In genomic region chr21:32727728-32728454, GRCh38 we compare ENCODE assay signal across 8 cellular contexts. TPM values are rescaled to one million over a fixed set of nuclear protein-coding genes. Genes with fewer than 3 reads are reported as not detected.
DNase-seq lines count a peak whose midpoint lies in the region; ATAC-seq and TF ChIP-seq lines count a peak whose summit lies in the region.

TSS of gene SYNJ1 (minus strand) at chr21:32728013. CDS start at chr21:32726895, 1,118 bp downstream.

- H3K27me3 ChIP-seq in adipocyte (replicated peaks; ENCODE audit: control insufficient read depth, insufficient read depth, low read length) (no peaks in the 10 kb centered on the region), cardiac muscle cell (no peaks in the 10 kb centered on the region), transverse colon (no peaks in the 10 kb centered on the region)

- H3K9ac ChIP-seq in adipocyte (ENCODE audit: low read length), result peak within 1 kb of the TSS; percentile 90

- H3K4me1 ChIP-seq in adipocyte (ENCODE audit: control insufficient read depth, insufficient read depth, low read length) (peaks cover 7% of the 10 kb centered on the region), cardiac muscle cell (ENCODE audit: low read depth) (peaks cover 4% of the 10 kb centered on the region), transverse colon (peaks cover 5 to 24% (median 11%) of the 10 kb centered on the region in 4 donors)

- peaks cover 5% of the 10 kb centered on the region for H3K36me3 ChIP-seq in adipocyte (ENCODE audit: control insufficient read depth, insufficient read depth, low read length, severe bottlenecking)
- peaks cover under 1% of the 10 kb centered on the region for H3K36me3 ChIP-seq in cardiac muscle cell
- peaks cover 0 to 2% (median 0%) of the 10 kb centered on the region in 4 donors for H3K36me3 ChIP-seq in transverse colon

- WGBS in transverse colon (ENCODE audit: low coverage in 1 of 2), 2 donors, result 0% methylated on average over 42 of the region's 72 CpGs; no CpG with 5 or more reads in 1 of the 2 donors

- H3K9me3 ChIP-seq in adipocyte (ENCODE audit: control insufficient read depth, low read length) (no peaks in the 10 kb centered on the region), cardiac muscle cell (ENCODE audit: low read depth) (no peaks in the 10 kb centered on the region), transverse colon (no peaks in the 10 kb centered on the region)

- TF ChIP-seq EP300 in transverse colon (IDR thresholded peaks at IDR 0.05; ENCODE audit: low read depth), result no peak

- in situ Hi-C loops in GM13976 (cut with MboI; ENCODE audit: low sequenced_read_pairs, unreplicated experiment), result no loop called here
- in situ Hi-C loops in transverse colon (cut with MboI; ENCODE audit: low pct_ligation_motif_present in 1 of 4, low pct_unique_long_range_greater_than_20kb in 1 of 4, low sequenced_read_pairs in 3 of 4), result no loop called here

- peak within 1 kb of the TSS; percentile 93 for H3K4me3 ChIP-seq in adipocyte (ENCODE audit: low read length)
- H3K4me3 ChIP-seq in cardiac muscle cell, result peak within 1 kb of the TSS; percentile 97
- peak within 1 kb of the TSS; percentile 59 to 93 (median 83) for H3K4me3 ChIP-seq in transverse colon

- TF ChIP-seq CTCF in GM13976 (IDR thresholded peaks at IDR 0.05; ENCODE audit: borderline replicate concordance, control extremely low read depth, extremely low read depth, insufficient read depth, missing control alignments) (no peak), cardiac muscle cell (IDR thresholded peaks at IDR 0.05; ENCODE audit: low read depth, low read length) (no peak), transverse colon (IDR thresholded peaks at IDR 0.05) (no peak)

- peak; percentile 89 for TF ChIP-seq POLR2A in transverse colon (IDR thresholded peaks at IDR 0.05)

- intact Hi-C loops in transverse colon (cut with DNase I; ENCODE audit: low total_unique reads), result no loop called here

- peak; percentile 98 for DNase-seq in GM13976 (ENCODE audit: low spot score)
- peak; percentile 61 for DNase-seq in NCI-H1436 treated with DMSO at 0.1 percent for 48 hours (lab: John Stamatoyannopoulos, UW)
- DNase-seq in T follicular helper cell (ENCODE audit: low read depth), result peak; percentile 91
- peak; percentile 99 for DNase-seq in adipocyte (ENCODE audit: low read depth)
- DNase-seq in cardiac muscle cell (ENCODE audit: low read depth in 1 of 2, low spot score in 1 of 2), result peak; percentile 97
- peak; percentile 95 for DNase-seq in pons (ENCODE audit: low spot score)
- DNase-seq in transverse colon, result peak; percentile 97

- H3K27ac ChIP-seq in cardiac muscle cell (peak within 1 kb of the TSS; percentile 88), transverse colon (peak within 1 kb of the TSS; percentile 91 to 96 (median 94))

- ATAC-seq in HG02852 (IDR thresholded peaks at IDR 0.05; ENCODE audit: unreplicated experiment), result peak; percentile 92

RNA-seq across cellular contexts. Expression of gene SYNJ1, which starts in this region (rescaled TPM):
- total RNA-seq in cardiac muscle cell (6.0 and 10.0 TPM in 2 replicates), transverse colon (10 to 100 TPM in 3 of 4 donors, 1 to 10 TPM in 1; 9.8 to 18.0 (median 15.9) TPM)
- polyA plus RNA-seq in cardiac muscle cell, result 5.9 and 8.6 TPM in 2 replicates

Comparison
In these comparisons a context has a peak if more than half of its experiments do, and no peak if none do; other contexts are left out.
1. Peak in every context shown above with its lines: DNase-seq, ATAC-seq, H3K4me3 ChIP-seq and H3K27ac ChIP-seq.